In the genomic region with DNA sequence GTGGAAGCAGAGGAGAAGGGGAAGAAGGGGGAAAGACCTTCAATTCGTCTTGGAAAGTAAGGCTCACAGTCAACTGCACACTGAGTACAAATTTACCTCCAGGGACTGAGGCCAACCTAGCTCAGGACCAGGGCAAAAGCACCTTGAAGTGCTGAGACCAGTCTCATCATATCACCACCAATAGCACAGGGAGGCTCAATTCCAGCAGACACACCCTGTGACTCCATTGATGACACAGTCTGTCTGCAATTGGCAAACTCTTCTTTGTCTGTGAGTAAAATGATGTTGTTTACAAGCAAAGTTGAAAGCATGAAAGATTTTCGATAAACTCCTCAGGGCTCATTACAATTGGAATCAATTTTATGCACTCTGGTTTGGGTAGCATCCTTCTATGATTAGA, we compare ENCODE assay signal across 2 cellular contexts.
TF ChIP-seq lines count a peak whose summit lies in the region.

No MANE protein-coding gene starts in this region.

TF ChIP-seq in GM23338, 12 proteins besides CTCF, POLR2A, EP300 and RAD21 (continued from another document):
- TF ChIP-seq, protein P1, sequence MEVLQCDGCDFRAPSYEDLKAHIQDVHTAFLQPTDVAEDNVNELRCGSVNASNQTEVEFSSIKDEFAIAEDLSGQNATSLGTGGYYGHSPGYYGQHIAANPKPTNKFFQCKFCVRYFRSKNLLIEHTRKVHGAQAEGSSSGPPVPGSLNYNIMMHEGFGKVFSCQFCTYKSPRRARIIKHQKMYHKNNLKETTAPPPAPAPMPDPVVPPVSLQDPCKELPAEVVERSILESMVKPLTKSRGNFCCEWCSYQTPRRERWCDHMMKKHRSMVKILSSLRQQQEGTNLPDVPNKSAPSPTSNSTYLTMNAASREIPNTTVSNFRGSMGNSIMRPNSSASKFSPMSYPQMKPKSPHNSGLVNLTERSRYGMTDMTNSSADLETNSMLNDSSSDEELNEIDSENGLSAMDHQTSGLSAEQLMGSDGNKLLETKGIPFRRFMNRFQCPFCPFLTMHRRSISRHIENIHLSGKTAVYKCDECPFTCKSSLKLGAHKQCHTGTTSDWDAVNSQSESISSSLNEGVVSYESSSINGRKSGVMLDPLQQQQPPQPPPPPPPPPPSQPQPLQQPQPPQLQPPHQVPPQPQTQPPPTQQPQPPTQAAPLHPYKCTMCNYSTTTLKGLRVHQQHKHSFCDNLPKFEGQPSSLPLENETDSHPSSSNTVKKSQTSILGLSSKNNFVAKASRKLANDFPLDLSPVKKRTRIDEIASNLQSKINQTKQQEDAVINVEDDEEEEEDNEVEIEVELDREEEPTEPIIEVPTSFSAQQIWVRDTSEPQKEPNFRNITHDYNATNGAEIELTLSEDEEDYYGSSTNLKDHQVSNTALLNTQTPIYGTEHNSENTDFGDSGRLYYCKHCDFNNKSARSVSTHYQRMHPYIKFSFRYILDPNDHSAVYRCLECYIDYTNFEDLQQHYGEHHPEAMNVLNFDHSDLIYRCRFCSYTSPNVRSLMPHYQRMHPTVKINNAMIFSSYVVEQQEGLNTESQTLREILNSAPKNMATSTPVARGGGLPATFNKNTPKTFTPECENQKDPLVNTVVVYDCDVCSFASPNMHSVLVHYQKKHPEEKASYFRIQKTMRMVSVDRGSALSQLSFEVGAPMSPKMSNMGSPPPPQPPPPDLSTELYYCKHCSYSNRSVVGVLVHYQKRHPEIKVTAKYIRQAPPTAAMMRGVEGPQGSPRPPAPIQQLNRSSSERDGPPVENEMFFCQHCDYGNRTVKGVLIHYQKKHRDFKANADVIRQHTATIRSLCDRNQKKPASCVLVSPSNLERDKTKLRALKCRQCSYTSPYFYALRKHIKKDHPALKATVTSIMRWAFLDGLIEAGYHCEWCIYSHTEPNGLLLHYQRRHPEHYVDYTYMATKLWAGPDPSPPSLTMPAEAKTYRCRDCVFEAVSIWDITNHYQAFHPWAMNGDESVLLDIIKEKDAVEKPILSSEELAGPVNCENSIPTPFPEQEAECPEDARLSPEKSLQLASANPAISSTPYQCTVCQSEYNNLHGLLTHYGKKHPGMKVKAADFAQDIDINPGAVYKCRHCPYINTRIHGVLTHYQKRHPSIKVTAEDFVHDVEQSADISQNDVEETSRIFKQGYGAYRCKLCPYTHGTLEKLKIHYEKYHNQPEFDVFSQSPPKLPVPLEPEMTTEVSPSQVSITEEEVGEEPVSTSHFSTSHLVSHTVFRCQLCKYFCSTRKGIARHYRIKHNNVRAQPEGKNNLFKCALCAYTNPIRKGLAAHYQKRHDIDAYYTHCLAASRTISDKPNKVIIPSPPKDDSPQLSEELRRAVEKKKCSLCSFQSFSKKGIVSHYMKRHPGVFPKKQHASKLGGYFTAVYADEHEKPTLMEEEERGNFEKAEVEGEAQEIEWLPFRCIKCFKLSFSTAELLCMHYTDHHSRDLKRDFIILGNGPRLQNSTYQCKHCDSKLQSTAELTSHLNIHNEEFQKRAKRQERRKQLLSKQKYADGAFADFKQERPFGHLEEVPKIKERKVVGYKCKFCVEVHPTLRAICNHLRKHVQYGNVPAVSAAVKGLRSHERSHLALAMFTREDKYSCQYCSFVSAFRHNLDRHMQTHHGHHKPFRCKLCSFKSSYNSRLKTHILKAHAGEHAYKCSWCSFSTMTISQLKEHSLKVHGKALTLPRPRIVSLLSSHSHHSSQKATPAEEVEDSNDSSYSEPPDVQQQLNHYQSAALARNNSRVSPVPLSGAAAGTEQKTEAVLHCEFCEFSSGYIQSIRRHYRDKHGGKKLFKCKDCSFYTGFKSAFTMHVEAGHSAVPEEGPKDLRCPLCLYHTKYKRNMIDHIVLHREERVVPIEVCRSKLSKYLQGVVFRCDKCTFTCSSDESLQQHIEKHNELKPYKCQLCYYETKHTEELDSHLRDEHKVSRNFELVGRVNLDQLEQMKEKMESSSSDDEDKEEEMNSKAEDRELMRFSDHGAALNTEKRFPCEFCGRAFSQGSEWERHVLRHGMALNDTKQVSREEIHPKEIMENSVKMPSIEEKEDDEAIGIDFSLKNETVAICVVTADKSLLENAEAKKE (CRISPR knock-in tag; IDR thresholded peaks at IDR 0.05): no peak

TF ChIP-seq in H1, 55 proteins besides CTCF, POLR2A, EP300 and RAD21 (continued from another document):
- no peak for TF ChIP-seq KDM4A (IDR thresholded peaks at IDR 0.05; ENCODE audit: low read depth, low read length, severe bottlenecking)
TF ChIP-seq in H1: peak in this region for 0.
